ENCODE assay signal across 20 cellular contexts in genomic region chr13:37069597-37070103, GRCh38. TPM values are rescaled to one million over a fixed set of nuclear protein-coding genes. Genes with fewer than 3 reads are reported as not detected.
DNase-seq lines count a peak whose midpoint lies in the region; ATAC-seq, FAIRE-seq and TF ChIP-seq lines count a peak whose summit lies in the region.
"Had no signal": no experiment of that assay in that cellular context is flagged by ENCODE, and none has a peak within 500 bp of the region (broad histone marks: within the 10 kb centered on the region; RNA-seq: fewer than 3 reads in every experiment).

No MANE protein-coding gene starts in this region.

- peak overlapping the region; percentile 85; the same call in 1 of the 2 replicates for H4K8ac ChIP-seq in H1 (ENCODE audit: extremely low read depth, insufficient read depth, low read length)

- no peak for TF ChIP-seq RAD21 in H1 (IDR thresholded peaks at IDR 0.05 in 1 of 2, conservative IDR thresholded peaks at IDR 0.05 in 1 of 2; ENCODE audit: low read depth in 2 of 2, low read length in 2 of 2)

- TF ChIP-seq POLR2A in H1 (IDR thresholded peaks at IDR 0.05; ENCODE audit: control extremely low read depth in 1 of 2, low read depth in 2 of 2, low read length in 2 of 2) (no peak), spleen (IDR thresholded peaks at IDR 0.05) (no peak), uterus (IDR thresholded peaks at IDR 0.05) (no peak)

- peaks cover 1% of the 10 kb centered on the region; the same call in 1 of the 2 replicates for H3K23me2 ChIP-seq in H1 (ENCODE audit: low read depth, low read length)

- no peak overlapping the region for H2BK5ac ChIP-seq in H1 (ENCODE audit: low read depth, low read length)

- H3K36me3 ChIP-seq in H1 (ENCODE audit: control insufficient read depth in 2 of 4, insufficient read depth in 4 of 4, low read length in 3 of 4) (no peaks in the 10 kb centered on the region), spleen (no peaks in the 10 kb centered on the region), uterus (no peaks in the 10 kb centered on the region)
- H3K36me3 ChIP-seq: HAP-1, SJCRH30 had no signal

- no peak for DNase-seq in stimulated activated naive CD8-positive, alpha-beta T cell treated with anti-CD3 and anti-CD28 coated beads, Interleukin-15, amount 100 ng/mL, for 72 hours
- no peak for DNase-seq in stimulated activated naive CD8-positive, alpha-beta T cell treated with anti-CD3 and anti-CD28 coated beads, Interleukin-15, Interleukin-2, amounts not matched to agents 100 U/mL and 50 U/mL, for 24 hours
- DNase-seq in H1 (ENCODE audit: low read depth in 1 of 2, low spot score in 2 of 2) (no peak), spleen (peak; percentile 69), uterus (no peak), GM13977 (ENCODE audit: low spot score) (no peak)
- DNase-seq: DMS79, KG1, NCI-H1105 treated with DMSO at 0.1 percent for 48 hours, NCI-H1694, NCI-H2081 treated with DMSO at 0.1 percent for 48 hours, NCI-H2227 treated with DMSO at 0.1 percent for 48 hours, PC-9 had no signal

- no peak overlapping the region for H3K18ac ChIP-seq in H1 (ENCODE audit: extremely low read depth, low read length)

- no peaks in the 10 kb centered on the region for H3K4me1 Mint-ChIP-seq in stimulated activated naive CD8-positive, alpha-beta T cell treated with anti-CD3 and anti-CD28 coated beads, Interleukin-15, amount 100 ng/mL, for 72 hours

- H3K4me3 ChIP-seq in H1 (ENCODE audit: extremely low read depth in 1 of 4, insufficient read depth in 2 of 4, low read depth in 3 of 4, low read length in 4 of 4): no peak overlapping the region
- no peak overlapping the region for H3K4me3 ChIP-seq in spleen
- no peak overlapping the region for H3K4me3 ChIP-seq in uterus
- H3K4me3 ChIP-seq: HAP-1, PC-9, SJCRH30 had no signal

- intact Hi-C loops in spleen (cut with DNase I; ENCODE audit: low total_unique reads) (no loop called here), uterus (cut with DNase I; ENCODE audit: low total_unique reads) (no loop called here)

- H3K27me3 Mint-ChIP-seq in stimulated activated naive CD8-positive, alpha-beta T cell treated with anti-CD3 and anti-CD28 coated beads, Interleukin-15, amount 100 ng/mL, for 72 hours: no peaks in the 10 kb centered on the region

- H2AK5ac ChIP-seq in H1 (ENCODE audit: low read depth, low read length): no peak overlapping the region

- POLR2A ChIA-PET in H1 (lab: Charles Lee; ENCODE audit: partially characterized antibody): interaction anchor here (1.7 kb wide), 1 partner anchor 10 kb away, joined by 4 read pairs; the partner anchor contains the start of gene SUPT20H

- 90% methylated on average over 13 of the region's 22 CpGs; no CpG with 5 or more reads in 1 of the 2 experiments for WGBS in H1 (ENCODE audit: extremely low coverage in 1 of 2, insufficient coverage in 1 of 2, insufficient read length in 1 of 2, insufficient replicate concordance in 2 of 2, low coverage in 1 of 2, low lambda C conversion rate in 2 of 2, missing lambda C conversion rate in 1 of 2), 2 experiments
- 75 to 93% (median 89%) methylated on average over 15 to 22 of the region's 22 CpGs for WGBS in spleen, 5 donors

- H3K79me2 ChIP-seq in H1 (ENCODE audit: control insufficient read depth in 1 of 2, insufficient read depth in 2 of 2, low read length in 2 of 2): no peaks in the 10 kb centered on the region

- H2BK20ac ChIP-seq in H1 (ENCODE audit: low read length): no peak overlapping the region

- H2BK120ac ChIP-seq in H1 (replicated peaks; ENCODE audit: low read depth, low read length): no peak overlapping the region

- H4K20me1 ChIP-seq in H1 (replicated peaks in 1 of 2; ENCODE audit: control insufficient read depth in 1 of 2, insufficient read depth in 2 of 2, low read length in 2 of 2): no peaks in the 10 kb centered on the region

- H2BK15ac ChIP-seq in H1 (ENCODE audit: low read length): no peak overlapping the region

- no peak overlapping the region for H3K27ac Mint-ChIP-seq in stimulated activated naive CD8-positive, alpha-beta T cell treated with anti-CD3 and anti-CD28 coated beads, Interleukin-15, amount 100 ng/mL, for 72 hours

- in situ Hi-C loops in GM13977 (cut with MboI; ENCODE audit: low pct_unique_long_range_greater_than_20kb, low sequenced_read_pairs, unreplicated experiment): no loop called here

- TF ChIP-seq EP300 in H1 (IDR thresholded peaks at IDR 0.05; ENCODE audit: borderline replicate concordance in 1 of 2, low read depth in 2 of 2, low read length in 2 of 2): no peak

- no peak overlapping the region for H3K14ac ChIP-seq in H1 (ENCODE audit: insufficient read length)

- no peaks in the 10 kb centered on the region for H3K27me3 ChIP-seq in H1 (replicated peaks in 1 of 4; ENCODE audit: control insufficient read depth in 3 of 4, extremely low read depth in 1 of 4, insufficient read depth in 3 of 4, low read length in 3 of 4)
- H3K27me3 ChIP-seq in spleen (replicated peaks in 1 of 7): peaks cover 0 to 15% (median 0%) of the 10 kb centered on the region in 7 donors
- no peaks in the 10 kb centered on the region for H3K27me3 ChIP-seq in uterus
- H3K27me3 ChIP-seq: SJCRH30 had no signal

- H3K4me2 ChIP-seq in H1 (ENCODE audit: insufficient read depth in 1 of 2, low read depth in 2 of 2, low read length in 2 of 2): no peak overlapping the region
- H3K4me2 ChIP-seq: PC-9 had no signal

- no peak overlapping the region for H3K9ac ChIP-seq in H1 (replicated peaks in 1 of 4; ENCODE audit: extremely low read depth in 1 of 4, low read depth in 3 of 4, low read length in 3 of 4)

- H3K79me1 ChIP-seq in H1 (ENCODE audit: low read depth, low read length): no peaks in the 10 kb centered on the region

- H2AFZ ChIP-seq in H1 (ENCODE audit: low read length): no peak overlapping the region
- H2AFZ ChIP-seq: PC-9 had no signal

- no peak for FAIRE-seq in H1 (lab: Jason Lieb, UNC)
- FAIRE-seq: GM12892 had no signal

- H3K27ac ChIP-seq in H1 (ENCODE audit: low read depth, low read length) (no peak overlapping the region), spleen (no peak overlapping the region), uterus (no peak overlapping the region)
- H3K27ac ChIP-seq: C4-2B, PC-9, RWPE1, SJCRH30 had no signal

- H3K4me1 ChIP-seq in H1 (replicated peaks in 1 of 4; ENCODE audit: control insufficient read depth in 3 of 4, insufficient read depth in 4 of 4, low read length in 3 of 4) (peaks cover 0 to 7% (median 5%) of the 10 kb centered on the region in 4 experiments; a peak in 5 of 7 replicates), spleen (no peaks in the 10 kb centered on the region), uterus (no peaks in the 10 kb centered on the region)
- H3K4me1 ChIP-seq: HAP-1, SJCRH30 had no signal

- no peak overlapping the region for H3K4me3 Mint-ChIP-seq in stimulated activated naive CD8-positive, alpha-beta T cell treated with anti-CD3 and anti-CD28 coated beads, Interleukin-15, amount 100 ng/mL, for 72 hours

- H3K9me3 ChIP-seq in H1 (ENCODE audit: insufficient read depth in 2 of 2, low read depth in 1 of 2, low read length in 1 of 2) (no peaks in the 10 kb centered on the region), spleen (no peaks in the 10 kb centered on the region), uterus (no peaks in the 10 kb centered on the region)
- H3K9me3 ChIP-seq: HAP-1, SJCRH30 had no signal

- H3K9me3 Mint-ChIP-seq in stimulated activated naive CD8-positive, alpha-beta T cell treated with anti-CD3 and anti-CD28 coated beads, Interleukin-15, amount 100 ng/mL, for 72 hours: no peaks in the 10 kb centered on the region

- H2BK12ac ChIP-seq in H1 (ENCODE audit: low read depth, low read length): no peak overlapping the region

- H4K91ac ChIP-seq in H1 (replicated peaks; ENCODE audit: insufficient read length, low read length): no peak overlapping the region

- no peak overlapping the region for H3K56ac ChIP-seq in H1 (replicated peaks; ENCODE audit: insufficient read length, low read depth, low read length)

- peak; percentile 48 for ATAC-seq in stimulated activated naive CD8-positive, alpha-beta T cell treated with anti-CD3 and anti-CD28 coated beads, Interleukin-15, amount 100 ng/mL, for 72 hours
- no peak for ATAC-seq in stimulated activated naive CD8-positive, alpha-beta T cell treated with anti-CD3 and anti-CD28 coated beads, Interleukin-15, Interleukin-2, amounts not matched to agents 100 U/mL and 50 U/mL, for 24 hours
- ATAC-seq in HG03520 (IDR thresholded peaks at IDR 0.05; ENCODE audit: unreplicated experiment): no peak

- H3K23ac ChIP-seq in H1 (ENCODE audit: insufficient read length): no peak overlapping the region

- H4K5ac ChIP-seq in H1 (ENCODE audit: insufficient read length, low read depth, low read length): no peak overlapping the region

- no peak overlapping the region for H3K4ac ChIP-seq in H1 (replicated peaks; ENCODE audit: insufficient read length, low read depth, low read length)

- CTCF ChIA-PET in H1 (lab: Charles Lee; ENCODE audit: partially characterized antibody): interaction anchor here (0.7 to 2.1 kb wide), 3 partner anchors 11 to 532 kb away, joined by 3 to 8 read pairs (median 8); no protein-coding TSS in a partner anchor

- no peak for TF ChIP-seq CTCF in H1 (IDR thresholded peaks at IDR 0.05; ENCODE audit: control extremely low read depth in 1 of 3, insufficient read depth in 1 of 3, low read depth in 1 of 3, low read length in 3 of 3)
- no peak for TF ChIP-seq CTCF in spleen (IDR thresholded peaks at IDR 0.05 in 8 of 11, conservative IDR thresholded peaks at IDR 0.05 in 3 of 11)
- no peak for TF ChIP-seq CTCF in uterus (IDR thresholded peaks at IDR 0.05)
- no peak for TF ChIP-seq CTCF in GM13977 (IDR thresholded peaks at IDR 0.05; ENCODE audit: extremely low read depth, insufficient read depth, missing control alignments)

RNA-seq across cellular contexts. Expression of gene SUPT20H, which starts 10.2 kb away (rescaled TPM):
- 64.5 and 75.1 TPM in 2 replicates for total RNA-seq in H1 (2021; fragmentation: NEBNext Ultra II Directional; extraction: Animal tissue kit (Norgen Biotek cat#: 25700))
- polyA plus RNA-seq in H1 (2011; rRNA removed): 36.0 and 69.2 TPM in 2 replicates
- polyA plus RNA-seq in H1 (2011; cell fraction: cytosol; rRNA removed): 58.5 TPM
- 50.3 TPM for polyA plus RNA-seq in H1 (2011; cell fraction: nucleus; rRNA removed)
- 51.1 to 70.0 TPM (median 54.3 TPM) in 4 replicates for polyA plus RNA-seq in H1 (2012, experiment 1 of 2)
- polyA plus RNA-seq in H1 (2012, experiment 2 of 2): 3.0 TPM
- 95.9 TPM for polyA plus RNA-seq in H1 (2013, experiment 1 of 2)
- 93.6 TPM for polyA plus RNA-seq in H1 (2013, experiment 2 of 2)
- 85.1 and 91.6 TPM in 2 replicates for polyA minus RNA-seq in H1 (2011; rRNA and poly(A)+ RNA removed)
- polyA minus RNA-seq in H1 (2011; cell fraction: cytosol; rRNA and poly(A)+ RNA removed): 35.4 TPM
- polyA minus RNA-seq in H1 (2011; cell fraction: nucleus; rRNA and poly(A)+ RNA removed): 153 TPM
- 10 to 100 TPM; 53.8 to 95.3 (median 72.7) TPM for total RNA-seq in spleen
- polyA plus RNA-seq in spleen: 10 to 100 TPM; 22.0 to 22.9 (median 22.8) TPM
- 100 to 1,000 TPM in 1 of 4 donors, 10 to 100 TPM in 3; 39.7 to 119 (median 88.2) TPM for total RNA-seq in uterus

RNA-seq across cellular contexts. Expression of gene CSNK1A1L, which starts 35.8 kb away (rescaled TPM):
- total RNA-seq in H1 (2021; fragmentation: NEBNext Ultra II Directional; extraction: Animal tissue kit (Norgen Biotek cat#: 25700)): not detected in 2 replicates
- polyA plus RNA-seq in H1 (2011; rRNA removed) (not detected in 2 replicates), spleen (not detected)
- not detected for polyA plus RNA-seq in H1 (2011; cell fraction: cytosol; rRNA removed)
- not detected for polyA plus RNA-seq in H1 (2011; cell fraction: nucleus; rRNA removed)
- polyA plus RNA-seq in H1 (2012, experiment 1 of 2): not detected in 4 replicates
- polyA plus RNA-seq in H1 (2012, experiment 2 of 2): not detected
- polyA plus RNA-seq in H1 (2013, experiment 1 of 2): not detected
- polyA plus RNA-seq in H1 (2013, experiment 2 of 2): not detected
- not detected in 2 replicates for polyA minus RNA-seq in H1 (2011; rRNA and poly(A)+ RNA removed)
- polyA minus RNA-seq in H1 (2011; cell fraction: cytosol; rRNA and poly(A)+ RNA removed): not detected
- polyA minus RNA-seq in H1 (2011; cell fraction: nucleus; rRNA and poly(A)+ RNA removed): not detected
- total RNA-seq in spleen (not detected), uterus (not detected)
- total RNA-seq: A673, PC-9, SJCRH30 had no signal
